8 cellular contexts compared by ENCODE assay signal in genomic region chr5:39073759-39074008, GRCh38.
DNase-seq lines count a peak whose midpoint lies in the region; ATAC-seq and TF ChIP-seq lines count a peak whose summit lies in the region.

No MANE protein-coding gene starts in this region.

- H3K9ac ChIP-seq in stomach smooth muscle (ENCODE audit: low read length in 2 of 2), result peak overlapping the region; percentile 84 to 85

- DNase-seq in AG04449 (ENCODE audit: low read depth, low spot score) (no peak), islet precursor cell (peak; percentile 74), DMS79 treated with DMSO at 0.1 percent for 48 hours (lab: John Stamatoyannopoulos, UW) (no peak), medulla oblongata (ENCODE audit: extremely low spot score) (no peak)

- H3K9me3 Mint-ChIP-seq in activated naive CD4-positive, alpha-beta T cell treated with anti-CD3 and anti-CD28 coated beads, Interleukin-2, amount 50 U/mL, for 24 hours, result no peaks in the 10 kb centered on the region

- ATAC-seq in GM19035 (IDR thresholded peaks at IDR 0.05; ENCODE audit: unreplicated experiment) (peak; percentile 33), HG03135 (IDR thresholded peaks at IDR 0.05; ENCODE audit: unreplicated experiment) (peak; percentile 30)

- peak overlapping the region; percentile 94 for H3K4me3 Mint-ChIP-seq in activated naive CD4-positive, alpha-beta T cell treated with anti-CD3 and anti-CD28 coated beads, Interleukin-2, amount 50 U/mL, for 24 hours

- H3K27ac Mint-ChIP-seq in activated naive CD4-positive, alpha-beta T cell treated with anti-CD3 and anti-CD28 coated beads, Interleukin-2, amount 50 U/mL, for 24 hours, result peak overlapping the region; percentile 97

- H3K4me3 ChIP-seq in AG04449 (ENCODE audit: low read depth, low read length) (peak overlapping the region; percentile 87), stomach smooth muscle (ENCODE audit: low read length in 2 of 2) (peak overlapping the region; percentile 84 to 85)

- peaks cover 9% of the 10 kb centered on the region for H3K36me3 Mint-ChIP-seq in activated naive CD4-positive, alpha-beta T cell treated with anti-CD3 and anti-CD28 coated beads, Interleukin-2, amount 50 U/mL, for 24 hours

- no peaks in the 10 kb centered on the region for H3K4me1 ChIP-seq in stomach smooth muscle (ENCODE audit: control insufficient read depth, insufficient read depth, low read length)

- no peak for TF ChIP-seq CTCF in AG04449 (IDR thresholded peaks at IDR 0.05; ENCODE audit: insufficient read depth, low read length, missing control alignments)

- H3K27me3 ChIP-seq in stomach smooth muscle (ENCODE audit: control insufficient read depth in 1 of 2, insufficient read depth in 2 of 2, low read length in 2 of 2), result no peaks in the 10 kb centered on the region

- POLR2A ChIA-PET in AG04449 (lab: Yijun Ruan, JAX), result no interaction called here

- H3K4me1 Mint-ChIP-seq in activated naive CD4-positive, alpha-beta T cell treated with anti-CD3 and anti-CD28 coated beads, Interleukin-2, amount 50 U/mL, for 24 hours, result peaks cover 56% of the 10 kb centered on the region

- CTCF ChIA-PET in AG04449 (lab: Yijun Ruan, JAX), result no interaction called here

- peaks cover 13% of the 10 kb centered on the region for H3K27me3 Mint-ChIP-seq in activated naive CD4-positive, alpha-beta T cell treated with anti-CD3 and anti-CD28 coated beads, Interleukin-2, amount 50 U/mL, for 24 hours

- H3K27ac ChIP-seq in stomach smooth muscle (ENCODE audit: low read length), result peak overlapping the region; percentile 87

- peaks cover 0 to 4% of the 10 kb centered on the region in 2 donors for H3K36me3 ChIP-seq in stomach smooth muscle (ENCODE audit: control insufficient read depth in 2 of 2, insufficient read depth in 2 of 2, low read length in 2 of 2)

- no peaks in the 10 kb centered on the region for H3K9me3 ChIP-seq in stomach smooth muscle (ENCODE audit: control insufficient read depth in 2 of 2, low read length in 2 of 2)
